Comparison of ENCODE assay signal across 1 cellular context in the genomic region with DNA sequence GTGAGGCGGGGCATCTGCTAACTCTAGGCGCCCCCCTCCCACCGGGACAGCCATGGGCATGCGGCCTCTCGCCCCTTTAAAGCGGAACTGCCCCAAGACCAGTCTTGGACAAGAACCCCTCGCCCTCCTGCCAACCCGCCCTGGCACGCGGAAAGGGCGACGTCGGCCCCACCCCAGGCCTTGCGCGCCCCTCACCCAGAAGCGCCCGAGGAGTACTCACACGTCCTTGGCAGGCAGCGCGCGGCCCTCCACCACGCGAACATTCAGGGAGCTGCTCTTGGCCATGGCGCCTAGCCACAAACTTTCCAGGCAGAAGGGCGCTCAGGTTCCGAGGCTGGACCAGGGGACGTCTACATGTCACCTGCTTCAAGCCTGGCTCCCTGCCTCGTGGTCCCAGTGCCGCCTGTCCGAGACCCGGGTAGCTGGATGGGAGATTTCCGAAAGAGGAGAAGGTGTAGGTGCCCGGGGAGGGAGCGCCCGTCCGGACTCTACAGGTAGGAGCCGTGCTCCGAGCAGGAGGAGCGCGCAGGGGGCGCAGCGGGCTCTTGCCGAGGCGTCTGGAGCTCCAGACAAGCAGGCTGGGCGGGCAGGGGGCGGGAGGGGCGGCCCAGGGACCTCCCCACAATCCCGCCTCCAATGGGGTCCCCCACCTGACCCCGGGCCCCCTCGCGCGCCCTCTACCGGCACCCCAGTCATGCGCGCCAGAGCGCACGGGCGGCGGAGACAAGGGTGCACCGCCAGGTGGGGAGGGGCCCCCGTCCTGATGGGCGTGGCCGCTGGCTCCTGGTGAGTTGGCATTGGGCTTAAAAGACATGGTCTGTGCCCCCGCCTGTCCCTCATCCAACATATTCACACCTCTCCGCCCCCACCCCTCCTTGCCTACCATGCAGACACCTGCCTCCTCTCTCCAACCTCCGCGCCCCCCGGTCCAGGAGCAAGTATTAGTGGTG.
TF ChIP-seq lines count a peak whose summit lies in the region.

A gene with protein sequence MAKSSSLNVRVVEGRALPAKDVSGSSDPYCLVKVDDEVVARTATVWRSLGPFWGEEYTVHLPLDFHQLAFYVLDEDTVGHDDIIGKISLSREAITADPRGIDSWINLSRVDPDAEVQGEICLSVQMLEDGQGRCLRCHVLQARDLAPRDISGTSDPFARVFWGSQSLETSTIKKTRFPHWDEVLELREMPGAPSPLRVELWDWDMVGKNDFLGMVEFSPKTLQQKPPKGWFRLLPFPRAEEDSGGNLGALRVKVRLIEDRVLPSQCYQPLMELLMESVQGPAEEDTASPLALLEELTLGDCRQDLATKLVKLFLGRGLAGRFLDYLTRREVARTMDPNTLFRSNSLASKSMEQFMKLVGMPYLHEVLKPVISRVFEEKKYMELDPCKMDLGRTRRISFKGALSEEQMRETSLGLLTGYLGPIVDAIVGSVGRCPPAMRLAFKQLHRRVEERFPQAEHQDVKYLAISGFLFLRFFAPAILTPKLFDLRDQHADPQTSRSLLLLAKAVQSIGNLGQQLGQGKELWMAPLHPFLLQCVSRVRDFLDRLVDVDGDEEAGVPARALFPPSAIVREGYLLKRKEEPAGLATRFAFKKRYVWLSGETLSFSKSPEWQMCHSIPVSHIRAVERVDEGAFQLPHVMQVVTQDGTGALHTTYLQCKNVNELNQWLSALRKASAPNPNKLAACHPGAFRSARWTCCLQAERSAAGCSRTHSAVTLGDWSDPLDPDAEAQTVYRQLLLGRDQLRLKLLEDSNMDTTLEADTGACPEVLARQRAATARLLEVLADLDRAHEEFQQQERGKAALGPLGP (minus strand): TSS at position 584 of the 950 bp plus-strand sequence. CDS start 299 bp downstream, at position 285.

TF ChIP-seq in HEK293, 187 proteins besides CTCF, POLR2A, EP300 and RAD21 (continued from another document):
- TF ChIP-seq ZNF530 (tag by site-specific recombination; IDR thresholded peaks at IDR 0.05; ENCODE audit: low read depth) (no peak), ZNF2 (tag by site-specific recombination; IDR thresholded peaks at IDR 0.05) (no peak), ZNF112 (tag by site-specific recombination; IDR thresholded peaks at IDR 0.05) (no peak), ZNF302 (tag by site-specific recombination; IDR thresholded peaks at IDR 0.05; ENCODE audit: low read depth) (no peak), ZNF169 (tag by site-specific recombination; IDR thresholded peaks at IDR 0.05) (no peak), ZNF521 (tag by site-specific recombination; IDR thresholded peaks at IDR 0.05) (no peak), ZNF664 (tag by site-specific recombination; IDR thresholded peaks at IDR 0.05) (no peak), WT1 (tag by site-specific recombination; IDR thresholded peaks at IDR 0.05) (no peak), IKZF3 (tag by site-specific recombination; IDR thresholded peaks at IDR 0.05) (no peak), ZNF654 (tag by site-specific recombination; IDR thresholded peaks at IDR 0.05; ENCODE audit: low read depth) (no peak), ZNF19 (tag by site-specific recombination; IDR thresholded peaks at IDR 0.05; ENCODE audit: low read depth) (no peak), ZNF558 (tag by site-specific recombination; IDR thresholded peaks at IDR 0.05) (no peak), HOXC10 (CRISPR knock-in tag; IDR thresholded peaks at IDR 0.05) (no peak), KLF8 (tag by site-specific recombination; IDR thresholded peaks at IDR 0.05) (no peak; the same call in 1 of the 2 replicates)
- TF ChIP-seq, protein P1, sequence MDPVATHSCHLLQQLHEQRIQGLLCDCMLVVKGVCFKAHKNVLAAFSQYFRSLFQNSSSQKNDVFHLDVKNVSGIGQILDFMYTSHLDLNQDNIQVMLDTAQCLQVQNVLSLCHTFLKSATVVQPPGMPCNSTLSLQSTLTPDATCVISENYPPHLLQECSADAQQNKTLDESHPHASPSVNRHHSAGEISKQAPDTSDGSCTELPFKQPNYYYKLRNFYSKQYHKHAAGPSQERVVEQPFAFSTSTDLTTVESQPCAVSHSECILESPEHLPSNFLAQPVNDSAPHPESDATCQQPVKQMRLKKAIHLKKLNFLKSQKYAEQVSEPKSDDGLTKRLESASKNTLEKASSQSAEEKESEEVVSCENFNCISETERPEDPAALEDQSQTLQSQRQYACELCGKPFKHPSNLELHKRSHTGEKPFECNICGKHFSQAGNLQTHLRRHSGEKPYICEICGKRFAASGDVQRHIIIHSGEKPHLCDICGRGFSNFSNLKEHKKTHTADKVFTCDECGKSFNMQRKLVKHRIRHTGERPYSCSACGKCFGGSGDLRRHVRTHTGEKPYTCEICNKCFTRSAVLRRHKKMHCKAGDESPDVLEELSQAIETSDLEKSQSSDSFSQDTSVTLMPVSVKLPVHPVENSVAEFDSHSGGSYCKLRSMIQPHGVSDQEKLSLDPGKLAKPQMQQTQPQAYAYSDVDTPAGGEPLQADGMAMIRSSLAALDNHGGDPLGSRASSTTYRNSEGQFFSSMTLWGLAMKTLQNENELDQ (tag by site-specific recombination; IDR thresholded peaks at IDR 0.05; ENCODE audit: low read depth): no peak
- TF ChIP-seq, protein P2, sequence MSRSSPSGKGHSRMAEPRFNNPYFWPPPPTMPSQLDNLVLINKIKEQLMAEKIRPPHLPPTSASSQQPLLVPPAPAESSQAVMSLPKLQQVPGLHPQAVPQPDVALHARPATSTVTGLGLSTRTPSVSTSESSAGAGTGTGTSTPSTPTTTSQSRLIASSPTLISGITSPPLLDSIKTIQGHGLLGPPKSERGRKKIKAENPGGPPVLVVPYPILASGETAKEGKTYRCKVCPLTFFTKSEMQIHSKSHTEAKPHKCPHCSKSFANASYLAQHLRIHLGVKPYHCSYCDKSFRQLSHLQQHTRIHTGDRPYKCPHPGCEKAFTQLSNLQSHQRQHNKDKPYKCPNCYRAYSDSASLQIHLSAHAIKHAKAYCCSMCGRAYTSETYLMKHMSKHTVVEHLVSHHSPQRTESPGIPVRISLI (tag by site-specific recombination; IDR thresholded peaks at IDR 0.05): no peak
- TF ChIP-seq, protein P3, sequence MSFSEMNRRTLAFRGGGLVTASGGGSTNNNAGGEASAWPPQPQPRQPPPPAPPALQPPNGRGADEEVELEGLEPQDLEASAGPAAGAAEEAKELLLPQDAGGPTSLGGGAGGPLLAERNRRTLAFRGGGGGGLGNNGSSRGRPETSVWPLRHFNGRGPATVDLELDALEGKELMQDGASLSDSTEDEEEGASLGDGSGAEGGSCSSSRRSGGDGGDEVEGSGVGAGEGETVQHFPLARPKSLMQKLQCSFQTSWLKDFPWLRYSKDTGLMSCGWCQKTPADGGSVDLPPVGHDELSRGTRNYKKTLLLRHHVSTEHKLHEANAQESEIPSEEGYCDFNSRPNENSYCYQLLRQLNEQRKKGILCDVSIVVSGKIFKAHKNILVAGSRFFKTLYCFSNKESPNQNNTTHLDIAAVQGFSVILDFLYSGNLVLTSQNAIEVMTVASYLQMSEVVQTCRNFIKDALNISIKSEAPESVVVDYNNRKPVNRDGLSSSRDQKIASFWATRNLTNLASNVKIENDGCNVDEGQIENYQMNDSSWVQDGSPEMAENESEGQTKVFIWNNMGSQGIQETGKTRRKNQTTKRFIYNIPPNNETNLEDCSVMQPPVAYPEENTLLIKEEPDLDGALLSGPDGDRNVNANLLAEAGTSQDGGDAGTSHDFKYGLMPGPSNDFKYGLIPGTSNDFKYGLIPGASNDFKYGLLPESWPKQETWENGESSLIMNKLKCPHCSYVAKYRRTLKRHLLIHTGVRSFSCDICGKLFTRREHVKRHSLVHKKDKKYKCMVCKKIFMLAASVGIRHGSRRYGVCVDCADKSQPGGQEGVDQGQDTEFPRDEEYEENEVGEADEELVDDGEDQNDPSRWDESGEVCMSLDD (tag by site-specific recombination; IDR thresholded peaks at IDR 0.05): peak; percentile 66; the same call in 1 of the 2 replicates
